13 cellular contexts compared by ENCODE assay signal in genomic region chr5:2207966-2208544, GRCh38.
DNase-seq lines count a peak whose midpoint lies in the region; ATAC-seq and TF ChIP-seq lines count a peak whose summit lies in the region.
"Had no signal": no experiment of that assay in that cellular context is flagged by ENCODE, and none has a peak within 500 bp of the region (broad histone marks: within the 10 kb centered on the region; RNA-seq: fewer than 3 reads in every experiment).

No MANE protein-coding gene starts in this region.

- H3K4me3 ChIP-seq in AG10803 (ENCODE audit: low read length) (no peak overlapping the region), H7 (ENCODE audit: insufficient read depth, low read depth, low read length) (no peak overlapping the region), esophagus squamous epithelium (no peak overlapping the region), ovary (no peak overlapping the region)
- H3K4me3 ChIP-seq: SJSA1 had no signal

- no peak for TF ChIP-seq EP300 in ovary (IDR thresholded peaks at IDR 0.05)

- H3K4me1 ChIP-seq in esophagus squamous epithelium (no peaks in the 10 kb centered on the region), ovary (ENCODE audit: insufficient read depth) (no peaks in the 10 kb centered on the region)
- H3K4me1 ChIP-seq: SJSA1 had no signal

- ATAC-seq in SK-N-SH treated with all-trans-retinoic acid at 6 μM for 48 hours: peak; percentile 86
- ATAC-seq in GM21717 (IDR thresholded peaks at IDR 0.05; ENCODE audit: unreplicated experiment): no peak

- H3K27ac ChIP-seq in esophagus squamous epithelium: no peak overlapping the region
- no peak overlapping the region for H3K27ac ChIP-seq in ovary
- H3K27ac ChIP-seq: SJSA1 had no signal

- TF ChIP-seq CTCF in AG10803 (conservative IDR thresholded peaks at IDR 0.05; ENCODE audit: low read length) (peak; percentile 28), esophagus squamous epithelium (IDR thresholded peaks at IDR 0.05) (peak in 1 of 6 experiments; percentile 4), ovary (IDR thresholded peaks at IDR 0.05) (no peak)

- intact Hi-C loops in esophagus squamous epithelium (cut with DNase I) (no loop called here), ovary (cut with DNase I) (no loop called here)

- no peaks in the 10 kb centered on the region for H3K27me3 ChIP-seq in H7 (ENCODE audit: control insufficient read depth, insufficient read depth, low read length)
- H3K27me3 ChIP-seq in esophagus squamous epithelium: peaks cover 0 to 28% (median 0%) of the 10 kb centered on the region in 4 donors
- no peaks in the 10 kb centered on the region for H3K27me3 ChIP-seq in ovary
- H3K27me3 ChIP-seq: SJSA1 had no signal

- peak; percentile 4 for DNase-seq in AG10803 (ENCODE audit: low read depth)
- DNase-seq in H7: peak; percentile 90
- DNase-seq in iPS-NIHi7 (ENCODE audit: extremely low spot score): peak; percentile 73
- DNase-seq in esophagus squamous epithelium (lab: John Stamatoyannopoulos, UW): no peak
- DNase-seq in DMS79 (lab: John Stamatoyannopoulos, UW): no peak
- no peak for DNase-seq in ovary
- DNase-seq: activated T-cell treated with anti-CD3 and anti-CD28 coated beads, Interleukin-2, amount 50 U/mL, for 24 hours; cerebellar nuclear complex; DMS79 treated with DMSO at 0.1 percent for 48 hours; Kasumi-1 had no signal

- no peaks in the 10 kb centered on the region for H3K36me3 ChIP-seq in H7 (replicated peaks; ENCODE audit: control insufficient read depth, insufficient read depth, low read length)
- no peaks in the 10 kb centered on the region for H3K36me3 ChIP-seq in esophagus squamous epithelium
- no peaks in the 10 kb centered on the region for H3K36me3 ChIP-seq in ovary
- H3K36me3 ChIP-seq: SJSA1 had no signal

- TF ChIP-seq POLR2A in esophagus squamous epithelium (IDR thresholded peaks at IDR 0.05) (no peak), ovary (IDR thresholded peaks at IDR 0.05) (no peak)

- WGBS in esophagus squamous epithelium, 2 donors: 37 to 69% methylated on average over 3 to 4 of the region's 16 CpGs
- 18 to 34% (median 32%) methylated on average over 15 to 16 of the region's 16 CpGs for WGBS in ovary, 3 donors

- H3K9me3 ChIP-seq in esophagus squamous epithelium: no peaks in the 10 kb centered on the region
- H3K9me3 ChIP-seq in ovary: no peaks in the 10 kb centered on the region
- H3K9me3 ChIP-seq: SJSA1 had no signal

TF ChIP-seq in SK-N-SH treated with all-trans-retinoic acid at 6 μM for 48 hours, 23 proteins besides CTCF, POLR2A, EP300 and RAD21:
- no peak for TF ChIP-seq ZNF8 (CRISPR knock-in tag; IDR thresholded peaks at IDR 0.05)
- TF ChIP-seq, protein P1, sequence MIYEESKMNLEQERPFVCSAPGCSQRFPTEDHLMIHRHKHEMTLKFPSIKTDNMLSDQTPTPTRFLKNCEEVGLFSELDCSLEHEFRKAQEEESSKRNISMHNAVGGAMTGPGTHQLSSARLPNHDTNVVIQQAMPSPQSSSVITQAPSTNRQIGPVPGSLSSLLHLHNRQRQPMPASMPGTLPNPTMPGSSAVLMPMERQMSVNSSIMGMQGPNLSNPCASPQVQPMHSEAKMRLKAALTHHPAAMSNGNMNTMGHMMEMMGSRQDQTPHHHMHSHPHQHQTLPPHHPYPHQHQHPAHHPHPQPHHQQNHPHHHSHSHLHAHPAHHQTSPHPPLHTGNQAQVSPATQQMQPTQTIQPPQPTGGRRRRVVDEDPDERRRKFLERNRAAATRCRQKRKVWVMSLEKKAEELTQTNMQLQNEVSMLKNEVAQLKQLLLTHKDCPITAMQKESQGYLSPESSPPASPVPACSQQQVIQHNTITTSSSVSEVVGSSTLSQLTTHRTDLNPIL (CRISPR knock-in tag; IDR thresholded peaks at IDR 0.05; ENCODE audit: low read depth): no peak
- TF ChIP-seq POU6F1 (CRISPR knock-in tag; IDR thresholded peaks at IDR 0.05; ENCODE audit: borderline replicate concordance, low read depth): no peak
- TF ChIP-seq ZNF70 (CRISPR knock-in tag; IDR thresholded peaks at IDR 0.05): no peak
- TF ChIP-seq BACH2 (CRISPR knock-in tag; IDR thresholded peaks at IDR 0.05; ENCODE audit: borderline replicate concordance): no peak
- TF ChIP-seq TOX (CRISPR knock-in tag; IDR thresholded peaks at IDR 0.05; ENCODE audit: borderline replicate concordance): no peak
- no peak for TF ChIP-seq RARB (CRISPR knock-in tag; IDR thresholded peaks at IDR 0.05)
- no peak for TF ChIP-seq TCF4 (CRISPR knock-in tag; IDR thresholded peaks at IDR 0.05; ENCODE audit: borderline replicate concordance)
- TF ChIP-seq ESRRG (CRISPR knock-in tag; IDR thresholded peaks at IDR 0.05): no peak
- TF ChIP-seq PPARA (CRISPR knock-in tag; IDR thresholded peaks at IDR 0.05; ENCODE audit: borderline replicate concordance): no peak
- TF ChIP-seq ZNF565 (CRISPR knock-in tag; conservative IDR thresholded peaks at IDR 0.05; ENCODE audit: low read depth): no peak
- TF ChIP-seq CSDC2 (CRISPR knock-in tag; IDR thresholded peaks at IDR 0.05): no peak
- TF ChIP-seq GLIS3 (CRISPR knock-in tag; IDR thresholded peaks at IDR 0.05): no peak
- TF ChIP-seq ARNTL (CRISPR knock-in tag; IDR thresholded peaks at IDR 0.05; ENCODE audit: borderline replicate concordance, low read depth): no peak
TF ChIP-seq in SK-N-SH treated with all-trans-retinoic acid at 6 μM for 48 hours: peak in this region for 0.

Comparison
In these comparisons a context has a peak if more than half of its experiments do, and no peak if none do; other contexts are left out.
1. DNase-seq: peak in AG10803 (single experiment), H7 (single experiment) and iPS-NIHi7 (single experiment); none in esophagus squamous epithelium (single experiment), DMS79 (single experiment) and ovary (0 of 5).